9 cellular contexts compared by ENCODE assay signal in the genomic region with DNA sequence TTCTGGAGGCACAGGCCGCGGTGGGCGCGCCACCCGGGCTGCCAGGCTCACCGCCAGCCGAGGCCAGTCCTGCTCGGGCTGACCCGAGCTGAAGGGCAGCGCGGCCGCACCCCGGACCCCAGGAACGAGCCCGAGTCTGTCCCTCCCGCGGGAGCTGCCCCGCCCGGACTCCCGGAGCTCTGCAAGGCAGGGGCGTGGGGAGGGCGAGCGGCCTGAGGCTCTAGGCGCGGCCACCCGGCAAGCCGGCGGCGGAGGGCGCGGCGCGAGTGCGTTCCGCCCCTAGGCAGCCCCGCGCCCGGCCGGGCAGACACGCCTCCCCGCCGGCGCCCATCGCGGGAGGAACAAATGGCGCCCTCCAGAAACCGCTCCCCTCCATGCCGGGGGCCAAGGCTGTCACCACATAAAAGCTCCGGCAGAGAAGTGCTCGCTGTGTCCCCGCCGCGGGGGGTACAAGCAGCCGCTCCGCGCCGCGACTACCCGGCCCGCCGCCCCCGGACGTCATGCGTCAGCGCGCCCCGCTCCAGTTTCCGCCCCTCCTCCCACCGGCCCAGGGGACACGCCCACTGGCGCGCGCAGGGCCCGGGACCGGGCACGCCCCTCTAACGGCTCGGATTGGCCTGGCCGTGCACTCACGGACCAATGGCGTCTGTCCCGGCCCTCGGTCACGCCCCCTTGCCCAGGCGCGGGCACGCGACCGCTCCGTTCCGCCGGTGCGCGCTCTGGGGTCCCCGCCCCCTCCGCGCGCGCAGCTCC. TPM values are rescaled to one million over a fixed set of nuclear protein-coding genes. Genes with fewer than 3 reads are reported as not detected.
A peak's percentile ranks its signal among the peaks of the same experiment; 100 is the strongest.
DNase-seq lines count a peak whose midpoint lies in the region; ATAC-seq and TF ChIP-seq lines count a peak whose summit lies in the region.
"Had no signal": no experiment of that assay in that cellular context is flagged by ENCODE, and none has a peak within 500 bp of the region (broad histone marks: within the 10 kb centered on the region; RNA-seq: fewer than 3 reads in every experiment).

No MANE protein-coding gene starts in this region.

- peaks cover 0 to 3% (median 0%) of the 10 kb centered on the region in 8 donors for H3K9me3 ChIP-seq in spleen

- peak overlapping the region; percentile 95 for H3K27ac Mint-ChIP-seq in central memory CD8-positive, alpha-beta T cell (ENCODE audit: low read depth)

- ATAC-seq in GM19023 (IDR thresholded peaks at IDR 0.05; ENCODE audit: unreplicated experiment) (peak; percentile 60), HG03175 (IDR thresholded peaks at IDR 0.05; ENCODE audit: unreplicated experiment) (peak; percentile 68)
- peak; percentile 81 to 83 for ATAC-seq in activated CD4-positive, CD25-positive, alpha-beta regulatory T cell treated with anti-CD3 and anti-CD28 coated beads, Interleukin-2, amount 50 U/mL, for 24 hours
- ATAC-seq in central memory CD8-positive, alpha-beta T cell (replicated peaks; ENCODE audit: extremely low read depth, poor library complexity, severe bottlenecking): peak; percentile 70

- no peaks in the 10 kb centered on the region for H3K9me3 Mint-ChIP-seq in central memory CD8-positive, alpha-beta T cell

- peaks cover 8 to 55% (median 48%) of the 10 kb centered on the region in 6 donors for H3K4me1 ChIP-seq in spleen

- H3K27me3 Mint-ChIP-seq in central memory CD8-positive, alpha-beta T cell: no peaks in the 10 kb centered on the region

- H3K4me1 Mint-ChIP-seq in central memory CD8-positive, alpha-beta T cell: peaks cover 44% of the 10 kb centered on the region

- DNase-seq in AG09319 (ENCODE audit: extremely low read depth, low read depth) (peak; percentile 96), NCI-H226 (peak; percentile 79), iris pigment epithelial cell (ENCODE audit: low read depth) (peak; percentile 98), spleen (peak; percentile 100)
- DNase-seq in central memory CD8-positive, alpha-beta T cell (ENCODE audit: low spot score in 2 of 2): peak; percentile 99 to 100

- peaks cover 0 to 13% (median 0%) of the 10 kb centered on the region in 6 donors for H3K36me3 ChIP-seq in spleen

- WGBS in spleen, 5 donors: 0 to 1% (median 1%) methylated on average over 18 to 99 of the region's 99 CpGs

- H3K36me3 Mint-ChIP-seq in central memory CD8-positive, alpha-beta T cell (ENCODE audit: insufficient read depth): peaks cover 36% of the 10 kb centered on the region

- H3K27ac ChIP-seq in spleen: peak overlapping the region; percentile 86 to 100 (median 99)
- H3K27ac ChIP-seq: PC-9 had no signal

- H3K4me3 ChIP-seq in spleen: peak overlapping the region; percentile 43 to 91 (median 78)
- H3K4me3 ChIP-seq: PC-9 had no signal

- intact Hi-C loops in spleen (cut with DNase I; ENCODE audit: low total_unique reads): loop anchor here (10.0 kb wide), 2 partner anchors 111 to 169 kb away; no protein-coding TSS in a partner anchor

- TF ChIP-seq CTCF in AG09319 (IDR thresholded peaks at IDR 0.05; ENCODE audit: low read depth, low read length) (no peak), spleen (IDR thresholded peaks at IDR 0.05 in 8 of 11, conservative IDR thresholded peaks at IDR 0.05 in 3 of 11) (peak in 3 of 11 experiments; percentile 8 to 53 (median 42))

- peak overlapping the region; percentile 90 for H3K4me3 Mint-ChIP-seq in central memory CD8-positive, alpha-beta T cell

- no peaks in the 10 kb centered on the region for H3K27me3 ChIP-seq in spleen (replicated peaks in 1 of 7)

- peak; percentile 90 to 95 (median 94) for TF ChIP-seq POLR2A in spleen (IDR thresholded peaks at IDR 0.05)

RNA-seq across cellular contexts. Expression of gene KLF13, which starts 0.5 kb away (rescaled TPM):
- total RNA-seq in spleen: 100 to 1,000 TPM in 1 of 7 donors, 10 to 100 TPM in 6; 71.6 to 111 (median 85.8) TPM
- polyA plus RNA-seq in spleen: 10 to 100 TPM; 21.8 to 43.3 (median 43.1) TPM

Comparison
In these comparisons a context has a peak if more than half of its experiments do, and no peak if none do; other contexts are left out.
1. Peak in every context shown above with its lines: DNase-seq, ATAC-seq, H3K4me3 ChIP-seq and H3K27ac ChIP-seq.